24 cellular contexts compared by ENCODE assay signal in genomic region chr10:35674843-35675242, GRCh38. TPM values are rescaled to one million over a fixed set of nuclear protein-coding genes. Genes with fewer than 3 reads are reported as not detected.
"Had no signal": no experiment of that assay in that cellular context is flagged by ENCODE, and none has a peak within 500 bp of the region (broad histone marks: within the 10 kb centered on the region; RNA-seq: fewer than 3 reads in every experiment).

No MANE protein-coding gene starts in this region.

- H3K4me2 ChIP-seq: KMS-11 had no signal

- H3K9me3 ChIP-seq: SJCRH30 had no signal

- FAIRE-seq: HTR-8/SVneo, K562 had no signal

- DNase-seq: Kasumi-1, MV-4-11, NCI-H1048, NCI-H1105, NCI-H1417, NCI-H1436 treated with DMSO at 0.1 percent for 48 hours, NCI-H1694, NCI-H187 treated with DMSO at 0.1 percent for 48 hours, NCI-H2029 treated with DMSO at 0.1 percent for 48 hours, NCI-H2171 treated with DMSO at 0.1 percent for 48 hours, NCI-H345, NCI-H446 treated with DMSO at 0.1 percent for 48 hours, NCI-H510A treated with DMSO at 0.1 percent for 48 hours, NCI-H526 treated with DMSO at 0.1 percent for 48 hours, NCI-H748 treated with DMSO at 0.1 percent for 48 hours, SHP77 treated with DMSO at 0.1 percent for 48 hours, SJCRH30 had no signal

- ATAC-seq: K562, Panc1, Right ventricle myocardium inferior had no signal

- H3K9ac ChIP-seq: KMS-11 had no signal

- H3K27ac ChIP-seq: HL-60, KMS-11, SJCRH30 had no signal

- H3K27me3 ChIP-seq: SJCRH30 had no signal

- H3K36me3 ChIP-seq: SJCRH30 had no signal

- H3K4me3 ChIP-seq: K562, SJCRH30 had no signal

- H3K4me1 ChIP-seq: SJCRH30 had no signal

RNA-seq across cellular contexts. Expression of gene FZD8, which starts 32.7 kb away (rescaled TPM):
- polyA plus RNA-seq: IgD-negative memory B cell had no signal
